In genomic region chr3:64584193-64584592, GRCh38 we compare ENCODE assay signal across 16 cellular contexts.
DNase-seq lines count a peak whose midpoint lies in the region; ATAC-seq and TF ChIP-seq lines count a peak whose summit lies in the region.
"Had no signal": no experiment of that assay in that cellular context is flagged by ENCODE, and none has a peak within 500 bp of the region (broad histone marks: within the 10 kb centered on the region; RNA-seq: fewer than 3 reads in every experiment).

No MANE protein-coding gene starts in this region.

- POLR2A ChIA-PET in BJ (lab: Charles Lee): no interaction called here

- no peak overlapping the region for H3K4me3 ChIP-seq in BJ (ENCODE audit: low read depth, low read length)
- peak overlapping the region in 1 of 4 donors; percentile 1 for H3K4me3 ChIP-seq in esophagus muscularis mucosa
- no peak overlapping the region for H3K4me3 ChIP-seq in neural progenitor cell
- no peak overlapping the region for H3K4me3 ChIP-seq in uterus
- H3K4me3 ChIP-seq: A549 had no signal

- TF ChIP-seq POLR2A in esophagus muscularis mucosa (IDR thresholded peaks at IDR 0.05; ENCODE audit: low read depth) (no peak), uterus (IDR thresholded peaks at IDR 0.05) (no peak)

- no peaks in the 10 kb centered on the region for H3F3A ChIP-seq in neural progenitor cell (ENCODE audit: low read depth)

- H3K27ac ChIP-seq in esophagus muscularis mucosa (replicated peaks in 1 of 4) (peak overlapping the region; percentile 3 to 21 (median 6)), neural progenitor cell (no peak overlapping the region), uterus (peak overlapping the region in 1 of 2 donors; percentile 56)
- H3K27ac ChIP-seq: A549 had no signal

- ATAC-seq in left cardiac atrium: peak; percentile 68 to 79
- ATAC-seq: A549 had no signal

- H3K4me3 Mint-ChIP-seq in neural progenitor cell: no peak overlapping the region
- H3K4me3 Mint-ChIP-seq: B cell; CD4-positive, alpha-beta memory T cell had no signal

- H4K20me1 ChIP-seq in neural progenitor cell (ENCODE audit: low read depth): no peaks in the 10 kb centered on the region

- TF ChIP-seq CTCF in BJ (IDR thresholded peaks at IDR 0.05; ENCODE audit: insufficient read depth, low read depth, low read length) (no peak), esophagus muscularis mucosa (IDR thresholded peaks at IDR 0.05) (no peak), neural progenitor cell (IDR thresholded peaks at IDR 0.05) (no peak), uterus (IDR thresholded peaks at IDR 0.05) (no peak)

- H3K36me3 Mint-ChIP-seq in neural progenitor cell: peaks cover 23% of the 10 kb centered on the region
- H3K36me3 Mint-ChIP-seq: CD4-positive, alpha-beta memory T cell had no signal

- no peaks in the 10 kb centered on the region for H3K36me3 ChIP-seq in BJ (ENCODE audit: control insufficient read depth, insufficient read depth, low read length)
- peaks cover 0 to 68% (median 0%) of the 10 kb centered on the region in 4 donors for H3K36me3 ChIP-seq in esophagus muscularis mucosa
- H3K36me3 ChIP-seq in neural progenitor cell: no peaks in the 10 kb centered on the region
- H3K36me3 ChIP-seq in uterus: no peaks in the 10 kb centered on the region

- H3K27me3 ChIP-seq in BJ (ENCODE audit: control insufficient read depth, insufficient read depth, low read length) (no peaks in the 10 kb centered on the region), esophagus muscularis mucosa (no peaks in the 10 kb centered on the region), neural progenitor cell (no peaks in the 10 kb centered on the region), uterus (no peaks in the 10 kb centered on the region)

- no peaks in the 10 kb centered on the region for H3K9me3 Mint-ChIP-seq in neural progenitor cell

- TF ChIP-seq EP300 in esophagus muscularis mucosa (IDR thresholded peaks at IDR 0.05): no peak

- no peak overlapping the region for H2AFZ ChIP-seq in neural progenitor cell (replicated peaks)

- WGBS in esophagus muscularis mucosa: 59% methylated on average over 1 of the region's 1 CpG

- H3K27ac Mint-ChIP-seq in neural progenitor cell: peak overlapping the region; percentile 16
- H3K27ac Mint-ChIP-seq: B cell; CD4-positive, alpha-beta memory T cell had no signal

- H3K4me2 ChIP-seq in neural progenitor cell: peak overlapping the region; percentile 36
- H3K4me2 ChIP-seq: A549 had no signal

- CTCF ChIA-PET in BJ (lab: Yijun Ruan, JAX): interaction anchor here (1.2 kb wide), 1 partner anchor 51 kb away, joined by 4 read pairs; no protein-coding TSS in a partner anchor

- H3K79me2 ChIP-seq in neural progenitor cell (ENCODE audit: low read depth): no peaks in the 10 kb centered on the region

- H3K9me3 ChIP-seq in esophagus muscularis mucosa (no peaks in the 10 kb centered on the region), neural progenitor cell (ENCODE audit: low read depth) (no peaks in the 10 kb centered on the region), uterus (no peaks in the 10 kb centered on the region)
- H3K9me3 ChIP-seq: A549 had no signal

- intact Hi-C loops in esophagus muscularis mucosa (cut with DNase I): no loop called here
- intact Hi-C loops in left cardiac atrium (cut with DNase I): no loop called here
- intact Hi-C loops in uterus (cut with DNase I; ENCODE audit: low total_unique reads): no loop called here

- peaks cover 0 to 42% (median 17%) of the 10 kb centered on the region in 4 donors for H3K4me1 ChIP-seq in esophagus muscularis mucosa
- H3K4me1 ChIP-seq in neural progenitor cell: peaks cover 12% of the 10 kb centered on the region
- peaks cover 0 to 4% of the 10 kb centered on the region in 2 donors for H3K4me1 ChIP-seq in uterus
- H3K4me1 ChIP-seq: A549 had no signal

- DNase-seq in BJ (ENCODE audit: low read depth) (peak; percentile 16), esophagus muscularis mucosa (ENCODE audit: extremely low spot score) (no peak), left cardiac atrium (no peak), neural progenitor cell (ENCODE audit: low spot score) (no peak), uterus (no peak), epidermal melanocyte (ENCODE audit: insufficient read length, low spot score) (no peak), NCI-H2196 (lab: John Stamatoyannopoulos, UW; ENCODE audit: unreplicated experiment) (no peak), NCI-H187 treated with DMSO at 0.1 percent for 48 hours (lab: John Stamatoyannopoulos, UW) (no peak)
- DNase-seq: CD4-positive, alpha-beta memory T cell; HCEC 1CT; NCI-H2029; NCI-H2171; NCI-H446 treated with DMSO at 0.1 percent for 48 hours; NCI-H748 treated with DMSO at 0.1 percent for 48 hours had no signal

- no peak overlapping the region for H3K9ac ChIP-seq in neural progenitor cell

- peaks cover 44% of the 10 kb centered on the region for H3K4me1 Mint-ChIP-seq in neural progenitor cell
- H3K4me1 Mint-ChIP-seq: B cell; CD4-positive, alpha-beta memory T cell had no signal

- H3K27me3 Mint-ChIP-seq in neural progenitor cell (ENCODE audit: insufficient read depth, low read depth): no peaks in the 10 kb centered on the region
- H3K27me3 Mint-ChIP-seq: B cell; CD4-positive, alpha-beta memory T cell had no signal
